9 cellular contexts compared by ENCODE assay signal in the genomic region with DNA sequence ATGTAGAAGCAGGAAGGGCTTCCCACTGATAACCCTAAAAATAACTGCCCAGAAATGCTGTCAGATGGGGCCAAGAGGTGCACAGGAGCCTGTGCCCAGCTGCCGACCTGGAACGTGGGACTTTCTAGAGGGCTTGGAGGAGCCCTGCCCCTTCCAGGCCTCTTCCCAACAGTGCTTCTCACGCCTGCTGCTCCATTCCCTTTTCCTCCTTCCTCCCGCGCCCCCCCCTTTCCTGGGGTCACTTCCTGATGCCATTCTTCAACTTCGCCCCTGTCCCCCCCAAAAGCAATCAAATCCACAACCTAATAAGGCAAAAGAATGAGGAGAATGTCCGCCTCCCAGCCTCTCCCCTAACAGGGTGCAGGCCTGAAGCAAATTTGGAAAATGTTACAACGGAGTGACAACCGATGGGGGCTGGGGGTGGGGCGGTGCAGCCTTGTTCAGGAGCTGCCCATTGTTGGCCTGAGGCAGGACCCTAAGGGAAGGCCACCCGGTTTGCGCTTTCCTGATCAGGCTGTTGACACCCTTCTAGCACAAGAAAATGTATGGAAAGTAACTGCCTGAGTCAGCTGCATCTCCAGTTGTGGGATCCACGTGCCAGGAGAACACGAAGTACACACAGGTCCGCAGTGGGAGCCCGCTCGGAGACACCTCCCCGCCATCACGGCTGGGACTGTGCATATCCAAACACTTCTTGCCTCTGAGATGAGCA. TPM values are rescaled to one million over a fixed set of nuclear protein-coding genes. Genes with fewer than 3 reads are reported as not detected.
A peak's percentile ranks its signal among the peaks of the same experiment; 100 is the strongest.
DNase-seq lines count a peak whose midpoint lies in the region; ATAC-seq and TF ChIP-seq lines count a peak whose summit lies in the region.
"Had no signal": no experiment of that assay in that cellular context is flagged by ENCODE, and none has a peak within 500 bp of the region (broad histone marks: within the 10 kb centered on the region; RNA-seq: fewer than 3 reads in every experiment).

No MANE protein-coding gene starts in this region.

- intact Hi-C loops in ovary (cut with DNase I) = no loop called here

- no peak for ATAC-seq in CD4-positive, CD25-positive, alpha-beta regulatory T cell (ENCODE audit: low read depth in 2 of 2)
- ATAC-seq in GM19351 (IDR thresholded peaks at IDR 0.05; ENCODE audit: unreplicated experiment) = no peak
- no peak for ATAC-seq in GM21717 (IDR thresholded peaks at IDR 0.05; ENCODE audit: unreplicated experiment)

- peak overlapping the region in 3 of 4 donors; percentile 26 to 76 (median 59) for H3K4me3 Mint-ChIP-seq in CD4-positive, CD25-positive, alpha-beta regulatory T cell

- no peak overlapping the region for H3K4me3 ChIP-seq in CD4-positive, CD25-positive, alpha-beta regulatory T cell (ENCODE audit: low read depth, low read length)
- H3K4me3 ChIP-seq in SJSA1 = no peak overlapping the region
- H3K4me3 ChIP-seq in ovary = no peak overlapping the region

- peaks cover 17% of the 10 kb centered on the region for H3K36me3 Mint-ChIP-seq in CD4-positive, CD25-positive, alpha-beta regulatory T cell

- peak overlapping the region; percentile 71 to 97 (median 96) for H3K27ac Mint-ChIP-seq in CD4-positive, CD25-positive, alpha-beta regulatory T cell

- TF ChIP-seq EP300 in ovary (IDR thresholded peaks at IDR 0.05) = no peak

- 32 to 42% (median 38%) methylated on average over 19 of the region's 19 CpGs for WGBS in ovary, 3 donors

- no peak for DNase-seq in CD4-positive, CD25-positive, alpha-beta regulatory T cell
- DNase-seq in SJSA1 (ENCODE audit: low read depth in 1 of 2, low spot score in 2 of 2) (peak; percentile 96 to 98), foreskin melanocyte (peak; percentile 62), ovary (peak in 4 of 5 donors; percentile 58 to 77 (median 67)), NCI-H748 treated with DMSO at 0.1 percent for 48 hours (lab: John Stamatoyannopoulos, UW) (no peak)
- no peak for DNase-seq in stimulated activated CD4-positive, alpha-beta T cell treated with anti-CD3 and anti-CD28 coated beads, Interleukin-1b, Interleukin-23, amount 100 ng/mL, for 48 hours
- DNase-seq: activated CD4-positive, alpha-beta T cell treated with anti-CD3 and anti-CD28 coated beads for 1 hour had no signal

- peaks cover 3% of the 10 kb centered on the region for H3K36me3 ChIP-seq in CD4-positive, CD25-positive, alpha-beta regulatory T cell (ENCODE audit: control insufficient read depth, insufficient read depth, low read length)
- H3K36me3 ChIP-seq in SJSA1 = peaks cover 69% of the 10 kb centered on the region
- H3K36me3 ChIP-seq in ovary = no peaks in the 10 kb centered on the region

- peak overlapping the region; percentile 79 for H3K27ac ChIP-seq in CD4-positive, CD25-positive, alpha-beta regulatory T cell (ENCODE audit: insufficient read depth, low read length, poor library complexity, severe bottlenecking)
- H3K27ac ChIP-seq in SJSA1 (peak overlapping the region; percentile 91), ovary (peak overlapping the region; percentile 61 to 66)

- no peak for TF ChIP-seq POLR2A in ovary (IDR thresholded peaks at IDR 0.05)

- H3K27me3 Mint-ChIP-seq in CD4-positive, CD25-positive, alpha-beta regulatory T cell = no peaks in the 10 kb centered on the region

- peaks cover 19 to 95% (median 72%) of the 10 kb centered on the region in 4 donors for H3K4me1 Mint-ChIP-seq in CD4-positive, CD25-positive, alpha-beta regulatory T cell

- no peaks in the 10 kb centered on the region for H3K27me3 ChIP-seq in CD4-positive, CD25-positive, alpha-beta regulatory T cell (ENCODE audit: control insufficient read depth, insufficient read depth, low read length)
- H3K27me3 ChIP-seq in SJSA1 (replicated peaks) = no peaks in the 10 kb centered on the region
- H3K27me3 ChIP-seq in ovary = no peaks in the 10 kb centered on the region

- H3K9me3 Mint-ChIP-seq in CD4-positive, CD25-positive, alpha-beta regulatory T cell = peaks cover 0 to 1% (median 0%) of the 10 kb centered on the region in 7 donors

- H3K4me1 ChIP-seq in CD4-positive, CD25-positive, alpha-beta regulatory T cell (ENCODE audit: control insufficient read depth, insufficient read depth, low read length, poor library complexity, severe bottlenecking) = peaks cover 89% of the 10 kb centered on the region
- H3K4me1 ChIP-seq in SJSA1 (replicated peaks) = peaks cover 100% of the 10 kb centered on the region
- peaks cover 44% of the 10 kb centered on the region for H3K4me1 ChIP-seq in ovary (ENCODE audit: insufficient read depth)

- no peaks in the 10 kb centered on the region for H3K9me3 ChIP-seq in CD4-positive, CD25-positive, alpha-beta regulatory T cell (ENCODE audit: control insufficient read depth in 2 of 2, low read length in 2 of 2)
- H3K9me3 ChIP-seq in SJSA1 (replicated peaks) (no peaks in the 10 kb centered on the region), ovary (no peaks in the 10 kb centered on the region)

- no peak for TF ChIP-seq CTCF in ovary (IDR thresholded peaks at IDR 0.05)

RNA-seq across cellular contexts. Expression of a gene that starts 18.7 kb away (rescaled TPM):
- total RNA-seq in CD4-positive, CD25-positive, alpha-beta regulatory T cell = 323 TPM
- 10 to 100 TPM; 11.2 to 22.2 (median 15.7) TPM for polyA plus RNA-seq in CD4-positive, CD25-positive, alpha-beta regulatory T cell
- total RNA-seq in SJSA1 (2014; rRNA removed; shearing (Covaris generic)) = 193 and 399 TPM in 2 replicates
- total RNA-seq in ovary = 100 to 1,000 TPM; 139 to 419 (median 299) TPM
- 100 to 1,000 TPM; 188 to 458 TPM for polyA plus RNA-seq in ovary

RNA-seq across cellular contexts. Expression of a gene that starts 47.1 kb away (rescaled TPM):
- total RNA-seq in CD4-positive, CD25-positive, alpha-beta regulatory T cell = 319 TPM
- polyA plus RNA-seq in CD4-positive, CD25-positive, alpha-beta regulatory T cell = 100 to 1,000 TPM; 429 to 508 (median 476) TPM
- total RNA-seq in SJSA1 (2014; rRNA removed; shearing (Covaris generic)) = 353 and 543 TPM in 2 replicates
- 100 to 1,000 TPM; 247 to 527 (median 267) TPM for total RNA-seq in ovary
- 100 to 1,000 TPM; 215 to 391 TPM for polyA plus RNA-seq in ovary

RNA-seq across cellular contexts. Expression of a gene that starts 48.4 kb away (rescaled TPM):
- total RNA-seq in CD4-positive, CD25-positive, alpha-beta regulatory T cell = 310 TPM
- 100 to 1,000 TPM; 117 to 164 (median 140) TPM for polyA plus RNA-seq in CD4-positive, CD25-positive, alpha-beta regulatory T cell
- not detected in 2 replicates for total RNA-seq in SJSA1 (2014; rRNA removed; shearing (Covaris generic))
- total RNA-seq in ovary = 1 to 10 TPM in 6 of 7 donors, under 1 TPM in 1; 0.95 to 6.1 (median 2.6) TPM
- 1 to 10 TPM; 1.0 to 2.6 TPM for polyA plus RNA-seq in ovary

Comparison
In these comparisons a context has a peak if more than half of its experiments do, and no peak if none do; other contexts are left out.
1. DNase-seq: peak in SJSA1 (2 of 2), foreskin melanocyte (single experiment) and ovary (4 of 5); none in CD4-positive, CD25-positive, alpha-beta regulatory T cell (0 of 3), NCI-H748 treated with DMSO at 0.1 percent for 48 hours (single experiment) and stimulated activated CD4-positive, alpha-beta T cell treated with anti-CD3 and anti-CD28 coated beads, Interleukin-1b, Interleukin-23, amount 100 ng/mL, for 48 hours (single experiment).
2. RNA of a gene that starts 48.4 kb away (total RNA-seq): 310 TPM in CD4-positive, CD25-positive, alpha-beta regulatory T cell (single experiment); 0.95 to 6.1 TPM in ovary and not detected in SJSA1; every median in the first group is over 10 times any median in the second.
3. Peak in every context shown above with its lines, with median percentiles within 50 percentile points of each other: H3K27ac ChIP-seq.